6 cellular contexts compared by ENCODE assay signal in the genomic region with DNA sequence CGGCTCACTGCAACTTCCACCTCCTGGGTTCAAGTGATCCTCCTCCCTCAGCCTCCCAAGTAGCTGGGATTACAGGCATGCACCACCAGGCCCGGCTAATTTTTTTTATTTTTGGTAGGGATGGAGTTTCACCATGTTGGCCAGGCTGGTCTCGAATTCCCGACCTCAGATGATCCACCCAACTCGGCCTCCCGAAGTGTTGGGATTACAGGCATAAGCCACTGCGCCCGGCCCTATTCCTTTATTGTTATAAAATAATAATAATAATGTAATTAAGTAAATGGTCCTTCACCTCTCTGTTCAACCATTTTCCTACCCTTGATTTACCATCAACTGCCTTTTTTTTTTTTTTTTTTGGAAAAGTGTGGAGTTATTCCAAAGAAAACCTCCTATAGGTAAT. TPM values are rescaled to one million over a fixed set of nuclear protein-coding genes. Genes with fewer than 3 reads are reported as not detected.
"Had no signal": no experiment of that assay in that cellular context is flagged by ENCODE, and none has a peak within 500 bp of the region (broad histone marks: within the 10 kb centered on the region; RNA-seq: fewer than 3 reads in every experiment).

No MANE protein-coding gene starts in this region.

RNA-seq across cellular contexts. Expression of a gene that starts 15.7 kb away (rescaled TPM):
- total RNA-seq: GM23248, GM23338, H1, H4, H7, H9 had no signal
- polyA plus RNA-seq: GM23248, GM23338 had no signal

RNA-seq across cellular contexts. Expression of a gene that starts 40.5 kb away (rescaled TPM):
- total RNA-seq: GM23248 had no signal
- polyA plus RNA-seq: GM23248 had no signal
